8 cellular contexts compared by ENCODE assay signal in genomic region chr1:54542120-54542961, GRCh38. TPM values are rescaled to one million over a fixed set of nuclear protein-coding genes. Genes with fewer than 3 reads are reported as not detected.
DNase-seq lines count a peak whose midpoint lies in the region; ATAC-seq, FAIRE-seq and TF ChIP-seq lines count a peak whose summit lies in the region.

No MANE protein-coding gene starts in this region.

- H3K9me3 ChIP-seq in BLaER1, result no peaks in the 10 kb centered on the region

- H3K36me3 ChIP-seq in BLaER1, result no peaks in the 10 kb centered on the region

- peaks cover 41% of the 10 kb centered on the region for H3K4me1 ChIP-seq in BLaER1

- peak; percentile 57 for ATAC-seq in GM19372 (IDR thresholded peaks at IDR 0.05; ENCODE audit: low read depth, unreplicated experiment)

- H3K27me3 ChIP-seq in BLaER1, result no peaks in the 10 kb centered on the region

- peak overlapping the region; percentile 70 for H3K4me3 ChIP-seq in BLaER1
- peak overlapping the region; percentile 50 for H3K4me3 ChIP-seq in fibroblast of the aortic adventitia (ENCODE audit: low read depth, low read length)

- H3K27ac ChIP-seq in BLaER1 (peak overlapping the region; percentile 72), substantia nigra (ENCODE audit: low read depth, low read length, poor library complexity, severe bottlenecking) (peak overlapping the region; percentile 42)

- peak overlapping the region; percentile 78 for H3K4me3 Mint-ChIP-seq in nephron progenitor cell

- peak overlapping the region; percentile 87 for H3K27ac Mint-ChIP-seq in nephron progenitor cell

- peak; percentile 26 for FAIRE-seq in HTR-8/SVneo (lab: Jason Lieb, UNC)

- H3K4me2 ChIP-seq in BLaER1, result peak overlapping the region; percentile 98

- peak overlapping the region; percentile 76 for H3K9ac ChIP-seq in BLaER1

- DNase-seq in HTR-8/SVneo (ENCODE audit: insufficient read length, low spot score) (peak; percentile 76), RKO (ENCODE audit: low spot score) (peak; percentile 77), fibroblast of the aortic adventitia (ENCODE audit: low read depth) (peak; percentile 36), nephron progenitor cell (peak; percentile 83), substantia nigra (lab: John Stamatoyannopoulos, UW) (peak in 33 of 49 donors; percentile 14 to 83 (median 44))
- peak; percentile 40 for DNase-seq in activated effector memory CD4-positive, alpha-beta T cell treated with Interleukin-2 at 50 U/mL for 16 hours

- no peaks in the 10 kb centered on the region for H3K9me3 Mint-ChIP-seq in nephron progenitor cell

- H3K27me3 Mint-ChIP-seq in nephron progenitor cell (ENCODE audit: low read depth, poor library complexity), result peaks cover 14% of the 10 kb centered on the region

- H3K36me3 Mint-ChIP-seq in nephron progenitor cell (ENCODE audit: low read depth), result no peaks in the 10 kb centered on the region

- no peaks in the 10 kb centered on the region for H4K20me1 ChIP-seq in BLaER1

- H3K4me1 Mint-ChIP-seq in nephron progenitor cell, result peaks cover 36% of the 10 kb centered on the region

- TF ChIP-seq CTCF in fibroblast of the aortic adventitia (IDR thresholded peaks at IDR 0.05; ENCODE audit: insufficient read depth, low read length), result peak; percentile 18
- TF ChIP-seq CTCF in nephron progenitor cell (IDR thresholded peaks at IDR 0.05), result no peak

RNA-seq across cellular contexts. Expression of gene ACOT11, which starts 5.7 kb away (rescaled TPM):
- 1.1 and 3.9 TPM in 2 replicates for total RNA-seq in fibroblast of the aortic adventitia (ENCODE audit: low replicate concordance)

Comparison
In these comparisons a context has a peak if more than half of its experiments do, and no peak if none do; other contexts are left out.
1. Peak in every context shown above with its lines: DNase-seq, ATAC-seq, H3K4me3 ChIP-seq and H3K27ac ChIP-seq.